Comparison of ENCODE assay signal across 1 cellular context in the genomic region with DNA sequence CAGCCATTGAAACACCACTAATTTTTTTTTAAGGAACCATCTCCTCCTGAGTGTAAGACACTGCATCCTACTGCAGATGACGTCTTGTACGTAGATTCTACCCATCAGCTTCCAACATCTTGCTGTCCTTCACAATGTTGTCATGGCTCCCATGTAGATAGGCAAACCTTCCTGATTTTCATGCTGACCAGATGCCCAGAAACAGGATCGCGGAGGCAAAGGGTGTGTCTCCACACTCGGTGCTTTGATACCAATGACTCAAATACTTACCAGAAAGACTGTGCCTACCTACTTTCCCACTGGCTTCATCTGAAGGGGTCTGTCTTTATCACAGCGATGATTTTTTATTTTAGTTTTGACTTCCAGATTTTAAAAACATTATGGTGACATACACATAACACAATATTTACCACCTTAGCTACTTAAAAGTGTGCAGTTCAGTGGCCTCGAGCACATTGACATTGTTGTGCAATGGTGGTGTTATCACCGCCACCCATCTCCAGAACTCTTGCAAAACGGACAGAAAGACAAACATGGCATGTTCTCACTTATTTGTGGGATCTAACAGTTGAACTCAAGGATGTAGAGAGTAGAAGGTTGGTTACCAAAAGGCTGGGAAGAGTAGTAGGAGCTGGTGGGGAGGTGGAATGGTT.
TF ChIP-seq lines count a peak whose summit lies in the region.

No MANE protein-coding gene starts in this region.

TF ChIP-seq in HepG2, 621 proteins besides CTCF, POLR2A, EP300 and RAD21 (continued from another document and continues in another):
- TF ChIP-seq, protein P1, sequence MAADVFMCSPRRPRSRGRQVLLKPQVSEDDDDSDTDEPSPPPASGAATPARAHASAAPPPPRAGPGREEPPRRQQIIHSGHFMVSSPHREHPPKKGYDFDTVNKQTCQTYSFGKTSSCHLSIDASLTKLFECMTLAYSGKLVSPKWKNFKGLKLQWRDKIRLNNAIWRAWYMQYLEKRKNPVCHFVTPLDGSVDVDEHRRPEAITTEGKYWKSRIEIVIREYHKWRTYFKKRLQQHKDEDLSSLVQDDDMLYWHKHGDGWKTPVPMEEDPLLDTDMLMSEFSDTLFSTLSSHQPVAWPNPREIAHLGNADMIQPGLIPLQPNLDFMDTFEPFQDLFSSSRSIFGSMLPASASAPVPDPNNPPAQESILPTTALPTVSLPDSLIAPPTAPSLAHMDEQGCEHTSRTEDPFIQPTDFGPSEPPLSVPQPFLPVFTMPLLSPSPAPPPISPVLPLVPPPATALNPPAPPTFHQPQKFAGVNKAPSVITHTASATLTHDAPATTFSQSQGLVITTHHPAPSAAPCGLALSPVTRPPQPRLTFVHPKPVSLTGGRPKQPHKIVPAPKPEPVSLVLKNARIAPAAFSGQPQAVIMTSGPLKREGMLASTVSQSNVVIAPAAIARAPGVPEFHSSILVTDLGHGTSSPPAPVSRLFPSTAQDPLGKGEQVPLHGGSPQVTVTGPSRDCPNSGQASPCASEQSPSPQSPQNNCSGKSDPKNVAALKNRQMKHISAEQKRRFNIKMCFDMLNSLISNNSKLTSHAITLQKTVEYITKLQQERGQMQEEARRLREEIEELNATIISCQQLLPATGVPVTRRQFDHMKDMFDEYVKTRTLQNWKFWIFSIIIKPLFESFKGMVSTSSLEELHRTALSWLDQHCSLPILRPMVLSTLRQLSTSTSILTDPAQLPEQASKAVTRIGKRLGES (CRISPR knock-in tag; IDR thresholded peaks at IDR 0.05; ENCODE audit: borderline replicate concordance): 0 out of 2 replicates have a peak, but pooled peaks have one; percentile 49
- TF ChIP-seq, protein P2, sequence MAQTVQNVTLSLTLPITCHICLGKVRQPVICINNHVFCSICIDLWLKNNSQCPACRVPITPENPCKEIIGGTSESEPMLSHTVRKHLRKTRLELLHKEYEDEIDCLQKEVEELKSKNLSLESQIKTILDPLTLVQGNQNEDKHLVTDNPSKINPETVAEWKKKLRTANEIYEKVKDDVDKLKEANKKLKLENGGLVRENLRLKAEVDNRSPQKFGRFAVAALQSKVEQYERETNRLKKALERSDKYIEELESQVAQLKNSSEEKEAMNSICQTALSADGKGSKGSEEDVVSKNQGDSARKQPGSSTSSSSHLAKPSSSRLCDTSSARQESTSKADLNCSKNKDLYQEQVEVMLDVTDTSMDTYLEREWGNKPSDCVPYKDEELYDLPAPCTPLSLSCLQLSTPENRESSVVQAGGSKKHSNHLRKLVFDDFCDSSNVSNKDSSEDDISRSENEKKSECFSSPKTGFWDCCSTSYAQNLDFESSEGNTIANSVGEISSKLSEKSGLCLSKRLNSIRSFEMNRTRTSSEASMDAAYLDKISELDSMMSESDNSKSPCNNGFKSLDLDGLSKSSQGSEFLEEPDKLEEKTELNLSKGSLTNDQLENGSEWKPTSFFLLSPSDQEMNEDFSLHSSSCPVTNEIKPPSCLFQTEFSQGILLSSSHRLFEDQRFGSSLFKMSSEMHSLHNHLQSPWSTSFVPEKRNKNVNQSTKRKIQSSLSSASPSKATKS (CRISPR knock-in tag; IDR thresholded peaks at IDR 0.05): peak; percentile 63; the same call in 1 of the 2 replicates
- TF ChIP-seq ZFP82 (CRISPR knock-in tag; IDR thresholded peaks at IDR 0.05; ENCODE audit: borderline replicate concordance) (0 out of 2 replicates have a peak, but pooled peaks have one; percentile 68), MED1 (CRISPR knock-in tag; IDR thresholded peaks at IDR 0.05) (peak; percentile 100), ZNF569 (CRISPR knock-in tag; IDR thresholded peaks at IDR 0.05; ENCODE audit: borderline replicate concordance) (no peak), ZNF749 (CRISPR knock-in tag; IDR thresholded peaks at IDR 0.05; ENCODE audit: borderline replicate concordance) (no peak; the same call in 1 of the 2 replicates), PITX1 (CRISPR knock-in tag; IDR thresholded peaks at IDR 0.05) (peak; percentile 96), RFX3 (CRISPR knock-in tag; IDR thresholded peaks at IDR 0.05) (peak; percentile 51; the same call in 1 of the 2 replicates), SNAPC2 (CRISPR knock-in tag; IDR thresholded peaks at IDR 0.05) (peak; percentile 69; the same call in 1 of the 2 replicates), ATAD3A (CRISPR knock-in tag; IDR thresholded peaks at IDR 0.05) (no peak), SETDB1 (CRISPR knock-in tag; IDR thresholded peaks at IDR 0.05; ENCODE audit: borderline replicate concordance) (no peak), MXD4 (CRISPR knock-in tag; IDR thresholded peaks at IDR 0.05) (peak; percentile 78; the same call in 1 of the 2 replicates), REPIN1 (CRISPR knock-in tag; IDR thresholded peaks at IDR 0.05; ENCODE audit: borderline replicate concordance, low read depth) (peak; percentile 90), U2AF1 (optimal IDR thresholded peaks at IDR 0.05; ENCODE audit: low read depth, low read length) (no peak), ELF3 (CRISPR knock-in tag; IDR thresholded peaks at IDR 0.05) (peak; percentile 92), FOXA3 (CRISPR knock-in tag; IDR thresholded peaks at IDR 0.05) (peak; percentile 99), ZNF788 (CRISPR knock-in tag; IDR thresholded peaks at IDR 0.05; ENCODE audit: borderline replicate concordance) (peak; percentile 96), WIZ (CRISPR knock-in tag; IDR thresholded peaks at IDR 0.05) (peak; percentile 61; the same call in 1 of the 2 replicates), ONECUT2 (CRISPR knock-in tag; IDR thresholded peaks at IDR 0.05) (peak; percentile 72), HES4 (CRISPR knock-in tag; IDR thresholded peaks at IDR 0.05; ENCODE audit: borderline replicate concordance) (no peak), CBFB (CRISPR knock-in tag; IDR thresholded peaks at IDR 0.05) (peak; percentile 94), ZSCAN25 (CRISPR knock-in tag; IDR thresholded peaks at IDR 0.05) (peak; percentile 87), ZNF326 (CRISPR knock-in tag; IDR thresholded peaks at IDR 0.05; ENCODE audit: borderline replicate concordance) (no peak)
- TF ChIP-seq, protein P3, sequence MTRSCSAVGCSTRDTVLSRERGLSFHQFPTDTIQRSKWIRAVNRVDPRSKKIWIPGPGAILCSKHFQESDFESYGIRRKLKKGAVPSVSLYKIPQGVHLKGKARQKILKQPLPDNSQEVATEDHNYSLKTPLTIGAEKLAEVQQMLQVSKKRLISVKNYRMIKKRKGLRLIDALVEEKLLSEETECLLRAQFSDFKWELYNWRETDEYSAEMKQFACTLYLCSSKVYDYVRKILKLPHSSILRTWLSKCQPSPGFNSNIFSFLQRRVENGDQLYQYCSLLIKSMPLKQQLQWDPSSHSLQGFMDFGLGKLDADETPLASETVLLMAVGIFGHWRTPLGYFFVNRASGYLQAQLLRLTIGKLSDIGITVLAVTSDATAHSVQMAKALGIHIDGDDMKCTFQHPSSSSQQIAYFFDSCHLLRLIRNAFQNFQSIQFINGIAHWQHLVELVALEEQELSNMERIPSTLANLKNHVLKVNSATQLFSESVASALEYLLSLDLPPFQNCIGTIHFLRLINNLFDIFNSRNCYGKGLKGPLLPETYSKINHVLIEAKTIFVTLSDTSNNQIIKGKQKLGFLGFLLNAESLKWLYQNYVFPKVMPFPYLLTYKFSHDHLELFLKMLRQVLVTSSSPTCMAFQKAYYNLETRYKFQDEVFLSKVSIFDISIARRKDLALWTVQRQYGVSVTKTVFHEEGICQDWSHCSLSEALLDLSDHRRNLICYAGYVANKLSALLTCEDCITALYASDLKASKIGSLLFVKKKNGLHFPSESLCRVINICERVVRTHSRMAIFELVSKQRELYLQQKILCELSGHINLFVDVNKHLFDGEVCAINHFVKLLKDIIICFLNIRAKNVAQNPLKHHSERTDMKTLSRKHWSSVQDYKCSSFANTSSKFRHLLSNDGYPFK (CRISPR knock-in tag; IDR thresholded peaks at IDR 0.05; ENCODE audit: borderline replicate concordance): no peak
- TF ChIP-seq, protein P4, sequence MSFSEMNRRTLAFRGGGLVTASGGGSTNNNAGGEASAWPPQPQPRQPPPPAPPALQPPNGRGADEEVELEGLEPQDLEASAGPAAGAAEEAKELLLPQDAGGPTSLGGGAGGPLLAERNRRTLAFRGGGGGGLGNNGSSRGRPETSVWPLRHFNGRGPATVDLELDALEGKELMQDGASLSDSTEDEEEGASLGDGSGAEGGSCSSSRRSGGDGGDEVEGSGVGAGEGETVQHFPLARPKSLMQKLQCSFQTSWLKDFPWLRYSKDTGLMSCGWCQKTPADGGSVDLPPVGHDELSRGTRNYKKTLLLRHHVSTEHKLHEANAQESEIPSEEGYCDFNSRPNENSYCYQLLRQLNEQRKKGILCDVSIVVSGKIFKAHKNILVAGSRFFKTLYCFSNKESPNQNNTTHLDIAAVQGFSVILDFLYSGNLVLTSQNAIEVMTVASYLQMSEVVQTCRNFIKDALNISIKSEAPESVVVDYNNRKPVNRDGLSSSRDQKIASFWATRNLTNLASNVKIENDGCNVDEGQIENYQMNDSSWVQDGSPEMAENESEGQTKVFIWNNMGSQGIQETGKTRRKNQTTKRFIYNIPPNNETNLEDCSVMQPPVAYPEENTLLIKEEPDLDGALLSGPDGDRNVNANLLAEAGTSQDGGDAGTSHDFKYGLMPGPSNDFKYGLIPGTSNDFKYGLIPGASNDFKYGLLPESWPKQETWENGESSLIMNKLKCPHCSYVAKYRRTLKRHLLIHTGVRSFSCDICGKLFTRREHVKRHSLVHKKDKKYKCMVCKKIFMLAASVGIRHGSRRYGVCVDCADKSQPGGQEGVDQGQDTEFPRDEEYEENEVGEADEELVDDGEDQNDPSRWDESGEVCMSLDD (CRISPR knock-in tag; IDR thresholded peaks at IDR 0.05; ENCODE audit: borderline replicate concordance): no peak
- TF ChIP-seq, protein P5, sequence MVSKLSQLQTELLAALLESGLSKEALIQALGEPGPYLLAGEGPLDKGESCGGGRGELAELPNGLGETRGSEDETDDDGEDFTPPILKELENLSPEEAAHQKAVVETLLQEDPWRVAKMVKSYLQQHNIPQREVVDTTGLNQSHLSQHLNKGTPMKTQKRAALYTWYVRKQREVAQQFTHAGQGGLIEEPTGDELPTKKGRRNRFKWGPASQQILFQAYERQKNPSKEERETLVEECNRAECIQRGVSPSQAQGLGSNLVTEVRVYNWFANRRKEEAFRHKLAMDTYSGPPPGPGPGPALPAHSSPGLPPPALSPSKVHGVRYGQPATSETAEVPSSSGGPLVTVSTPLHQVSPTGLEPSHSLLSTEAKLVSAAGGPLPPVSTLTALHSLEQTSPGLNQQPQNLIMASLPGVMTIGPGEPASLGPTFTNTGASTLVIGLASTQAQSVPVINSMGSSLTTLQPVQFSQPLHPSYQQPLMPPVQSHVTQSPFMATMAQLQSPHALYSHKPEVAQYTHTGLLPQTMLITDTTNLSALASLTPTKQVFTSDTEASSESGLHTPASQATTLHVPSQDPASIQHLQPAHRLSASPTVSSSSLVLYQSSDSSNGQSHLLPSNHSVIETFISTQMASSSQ (IDR thresholded peaks at IDR 0.05; ENCODE audit: low read depth): peak; percentile 84
- TF ChIP-seq, protein P5 (CRISPR knock-in tag; IDR thresholded peaks at IDR 0.05; ENCODE audit: borderline replicate concordance): peak; percentile 91; the same call in 1 of the 2 replicates
- TF ChIP-seq, protein P6, sequence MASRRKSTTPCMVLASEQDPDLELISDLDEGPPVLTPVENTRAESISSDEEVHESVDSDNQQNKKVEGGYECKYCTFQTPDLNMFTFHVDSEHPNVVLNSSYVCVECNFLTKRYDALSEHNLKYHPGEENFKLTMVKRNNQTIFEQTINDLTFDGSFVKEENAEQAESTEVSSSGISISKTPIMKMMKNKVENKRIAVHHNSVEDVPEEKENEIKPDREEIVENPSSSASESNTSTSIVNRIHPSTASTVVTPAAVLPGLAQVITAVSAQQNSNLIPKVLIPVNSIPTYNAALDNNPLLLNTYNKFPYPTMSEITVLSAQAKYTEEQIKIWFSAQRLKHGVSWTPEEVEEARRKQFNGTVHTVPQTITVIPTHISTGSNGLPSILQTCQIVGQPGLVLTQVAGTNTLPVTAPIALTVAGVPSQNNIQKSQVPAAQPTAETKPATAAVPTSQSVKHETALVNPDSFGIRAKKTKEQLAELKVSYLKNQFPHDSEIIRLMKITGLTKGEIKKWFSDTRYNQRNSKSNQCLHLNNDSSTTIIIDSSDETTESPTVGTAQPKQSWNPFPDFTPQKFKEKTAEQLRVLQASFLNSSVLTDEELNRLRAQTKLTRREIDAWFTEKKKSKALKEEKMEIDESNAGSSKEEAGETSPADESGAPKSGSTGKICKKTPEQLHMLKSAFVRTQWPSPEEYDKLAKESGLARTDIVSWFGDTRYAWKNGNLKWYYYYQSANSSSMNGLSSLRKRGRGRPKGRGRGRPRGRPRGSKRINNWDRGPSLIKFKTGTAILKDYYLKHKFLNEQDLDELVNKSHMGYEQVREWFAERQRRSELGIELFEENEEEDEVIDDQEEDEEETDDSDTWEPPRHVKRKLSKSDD (CRISPR knock-in tag; IDR thresholded peaks at IDR 0.05; ENCODE audit: low read depth): peak; percentile 92
- TF ChIP-seq, protein P7, sequence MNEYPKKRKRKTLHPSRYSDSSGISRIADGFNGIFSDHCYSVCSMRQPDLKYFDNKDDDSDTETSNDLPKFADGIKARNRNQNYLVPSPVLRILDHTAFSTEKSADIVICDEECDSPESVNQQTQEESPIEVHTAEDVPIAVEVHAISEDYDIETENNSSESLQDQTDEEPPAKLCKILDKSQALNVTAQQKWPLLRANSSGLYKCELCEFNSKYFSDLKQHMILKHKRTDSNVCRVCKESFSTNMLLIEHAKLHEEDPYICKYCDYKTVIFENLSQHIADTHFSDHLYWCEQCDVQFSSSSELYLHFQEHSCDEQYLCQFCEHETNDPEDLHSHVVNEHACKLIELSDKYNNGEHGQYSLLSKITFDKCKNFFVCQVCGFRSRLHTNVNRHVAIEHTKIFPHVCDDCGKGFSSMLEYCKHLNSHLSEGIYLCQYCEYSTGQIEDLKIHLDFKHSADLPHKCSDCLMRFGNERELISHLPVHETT (CRISPR knock-in tag; conservative IDR thresholded peaks at IDR 0.05): peak; percentile 68; the same call in 1 of the 2 replicates
- TF ChIP-seq, protein P8, sequence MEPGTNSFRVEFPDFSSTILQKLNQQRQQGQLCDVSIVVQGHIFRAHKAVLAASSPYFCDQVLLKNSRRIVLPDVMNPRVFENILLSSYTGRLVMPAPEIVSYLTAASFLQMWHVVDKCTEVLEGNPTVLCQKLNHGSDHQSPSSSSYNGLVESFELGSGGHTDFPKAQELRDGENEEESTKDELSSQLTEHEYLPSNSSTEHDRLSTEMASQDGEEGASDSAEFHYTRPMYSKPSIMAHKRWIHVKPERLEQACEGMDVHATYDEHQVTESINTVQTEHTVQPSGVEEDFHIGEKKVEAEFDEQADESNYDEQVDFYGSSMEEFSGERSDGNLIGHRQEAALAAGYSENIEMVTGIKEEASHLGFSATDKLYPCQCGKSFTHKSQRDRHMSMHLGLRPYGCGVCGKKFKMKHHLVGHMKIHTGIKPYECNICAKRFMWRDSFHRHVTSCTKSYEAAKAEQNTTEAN (CRISPR knock-in tag; conservative IDR thresholded peaks at IDR 0.05): peak; percentile 97
- TF ChIP-seq, protein P9, sequence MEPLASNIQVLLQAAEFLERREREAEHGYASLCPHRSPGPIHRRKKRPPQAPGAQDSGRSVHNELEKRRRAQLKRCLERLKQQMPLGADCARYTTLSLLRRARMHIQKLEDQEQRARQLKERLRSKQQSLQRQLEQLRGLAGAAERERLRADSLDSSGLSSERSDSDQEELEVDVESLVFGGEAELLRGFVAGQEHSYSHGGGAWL (CRISPR knock-in tag; IDR thresholded peaks at IDR 0.05): no peak
